In the genomic region with DNA sequence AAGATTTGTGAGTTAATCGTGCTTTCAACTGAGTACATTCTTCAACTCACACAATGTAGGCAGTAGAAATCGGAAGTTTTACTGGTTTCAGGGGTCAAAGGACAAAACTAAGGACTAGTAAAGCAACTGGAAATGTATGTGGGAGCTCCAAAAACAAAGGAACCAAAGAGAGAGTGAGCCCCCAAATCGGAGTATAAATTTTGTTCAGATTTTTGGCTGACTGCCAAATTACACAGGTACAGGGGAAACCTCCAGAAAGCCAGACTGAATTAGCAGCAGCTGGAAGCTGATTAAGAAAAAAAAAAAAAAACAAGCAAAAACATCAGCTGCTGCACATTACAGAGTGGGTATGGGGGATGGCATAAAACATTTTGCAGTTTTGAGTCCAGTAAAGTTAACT, we compare ENCODE assay signal across 28 cellular contexts.
DNase-seq lines count a peak whose midpoint lies in the region; ATAC-seq and TF ChIP-seq lines count a peak whose summit lies in the region.
"Had no signal": no experiment of that assay in that cellular context is flagged by ENCODE, and none has a peak within 500 bp of the region (broad histone marks: within the 10 kb centered on the region; RNA-seq: fewer than 3 reads in every experiment).

No MANE protein-coding gene starts in this region.

- no peak overlapping the region for H3K4me3 Mint-ChIP-seq in Calu3 (ENCODE audit: low read depth, unreplicated experiment)
- H3K4me3 Mint-ChIP-seq: activated T-cell treated with anti-CD3 and anti-CD28 coated beads, Interleukin-2, amount 50 U/mL, for 72 hours; CD14-positive monocyte had no signal

- H3K9me3 Mint-ChIP-seq in Calu3 (ENCODE audit: low read depth, unreplicated experiment): peaks cover 7% of the 10 kb centered on the region

- H3K27me3 Mint-ChIP-seq in Calu3 (ENCODE audit: unreplicated experiment): peaks cover 9% of the 10 kb centered on the region

- no peak for ATAC-seq in HG02798 (IDR thresholded peaks at IDR 0.05; ENCODE audit: poor library complexity, unreplicated experiment)
- ATAC-seq: activated CD4-positive, CD25-positive, alpha-beta regulatory T cell treated with anti-CD3 and anti-CD28 coated beads, Interleukin-2, amount 50 U/mL, for 24 hours; activated T-cell treated with anti-CD3 and anti-CD28 coated beads, Interleukin-2, amount 50 U/mL, for 72 hours; left lobe of liver; PC-3; stimulated activated naive CD8-positive, alpha-beta T cell treated with anti-CD3 and anti-CD28 coated beads, Interleukin-15, Interleukin-2, amounts not matched to agents 100 U/mL and 50 U/mL, for 24 hours had no signal

- POLR2A ChIA-PET in RWPE1 (lab: Yijun Ruan, JAX; ENCODE audit: low non-redundant PET): no interaction called here

- peaks cover 9% of the 10 kb centered on the region for H3K4me1 Mint-ChIP-seq in Calu3 (ENCODE audit: low read depth, unreplicated experiment)
- H3K4me1 Mint-ChIP-seq: CD14-positive monocyte, immature natural killer cell had no signal

- H3K27ac Mint-ChIP-seq in Calu3 (ENCODE audit: unreplicated experiment): peak overlapping the region; percentile 25
- H3K27ac Mint-ChIP-seq: CD14-positive monocyte, immature natural killer cell had no signal

- H3K36me3 Mint-ChIP-seq in Calu3 (ENCODE audit: insufficient read depth, unreplicated experiment): no peaks in the 10 kb centered on the region
- H3K36me3 Mint-ChIP-seq: CD14-positive monocyte had no signal

- intact Hi-C loops in Calu3 (cut with micrococcal nuclease; ENCODE audit: unreplicated experiment): no loop called here

- H3K27ac ChIP-seq in RWPE1: no peak overlapping the region
- H3K27ac ChIP-seq: ovary had no signal

- DNase-seq in NCI-H1092 treated with DMSO at 0.1 percent for 48 hours (lab: John Stamatoyannopoulos, UW) (peak; percentile 58), NCI-H1092 (lab: John Stamatoyannopoulos, UW) (no peak), Calu3 (no peak), NCI-H146 treated with DMSO at 0.1 percent for 48 hours (lab: John Stamatoyannopoulos, UW; ENCODE audit: unreplicated experiment) (peak; percentile 7), RWPE1 (ENCODE audit: low spot score) (peak; percentile 1), NCI-H1048 (lab: John Stamatoyannopoulos, UW) (no peak), HCEC 1CT (no peak)
- DNase-seq: activated CD4-positive, alpha-beta T cell treated with anti-CD3 and anti-CD28 coated beads, Interleukin-2, amount 50 U/mL, for 4 hours; activated T-cell treated with anti-CD3 and anti-CD28 coated beads, Interleukin-2, amount 50 U/mL, for 72 hours; caudate nucleus; cortex of kidney; DND-41; erythroblast; GOT3; immature natural killer cell; KBM-7; NCI-H187 treated with DMSO at 0.1 percent for 48 hours; NCI-H446; NK-92 treated with Interleukin-12 subunit alpha and Interleukin-12 subunit beta, amount 100 ng/mL, for 24 hours; ovary; PC-3; Right ventricle myocardium superior; stimulated activated naive CD8-positive, alpha-beta T cell treated with anti-CD3 and anti-CD28 coated beads, Interleukin-15, Interleukin-2, amounts not matched to agents 100 U/mL and 50 U/mL, for 24 hours; T-helper 2 cell had no signal

- TF ChIP-seq CTCF in Calu3 (IDR thresholded peaks at IDR 0.05; ENCODE audit: unreplicated experiment) (no peak), RWPE1 (conservative IDR thresholded peaks at IDR 0.05; ENCODE audit: low read depth) (no peak)

- CTCF ChIA-PET in Calu3 (lab: Charles Lee) (interaction anchor here (0.6 to 0.7 kb wide), 3 partner anchors 22 to 193 kb away, joined by 3 read pairs; no protein-coding TSS in a partner anchor), RWPE1 (lab: Yijun Ruan, JAX) (no interaction called here)

- BruUV-seq in Calu3 (replicated peaks; lab: Mats Ljungman, UMichigan): no TSS peak

Comparison
In these comparisons a context has a peak if more than half of its experiments do, and no peak if none do; other contexts are left out.
1. DNase-seq: peak in NCI-H1092 treated with DMSO at 0.1 percent for 48 hours (single experiment), NCI-H146 treated with DMSO at 0.1 percent for 48 hours (single experiment) and RWPE1 (single experiment); none in NCI-H1092 (single experiment), Calu3 (single experiment), NCI-H1048 (single experiment) and HCEC 1CT (single experiment).